ENCODE assay signal across 17 cellular contexts in genomic region chr4:124279741-124280140, GRCh38.
DNase-seq lines count a peak whose midpoint lies in the region; ATAC-seq and TF ChIP-seq lines count a peak whose summit lies in the region.
"Had no signal": no experiment of that assay in that cellular context is flagged by ENCODE, and none has a peak within 500 bp of the region (broad histone marks: within the 10 kb centered on the region; RNA-seq: fewer than 3 reads in every experiment).

No MANE protein-coding gene starts in this region.

- WGBS in smooth muscle cell (ENCODE audit: low lambda C conversion rate), result 63% methylated on average over 2 of the region's 2 CpGs

- H3K36me3 ChIP-seq in smooth muscle cell (ENCODE audit: low read depth), result no peaks in the 10 kb centered on the region
- H3K36me3 ChIP-seq in brain microvascular endothelial cell (replicated peaks), result no peaks in the 10 kb centered on the region
- H3K36me3 ChIP-seq: BLaER1 treated with 17β-estradiol and CSF1 and Interleukin-3, amounts not matched to agents 10 nM and 100 nM; breast epithelium; spleen had no signal

- H3K4me2 ChIP-seq in smooth muscle cell, result no peak overlapping the region
- H3K4me2 ChIP-seq: BLaER1 treated with 17β-estradiol and CSF1 and Interleukin-3, amounts not matched to agents 10 nM and 100 nM had no signal

- peak; percentile 32 for DNase-seq in NCI-H2171 treated with DMSO at 0.1 percent for 48 hours (lab: John Stamatoyannopoulos, UW)
- DNase-seq in NCI-H2171 (lab: John Stamatoyannopoulos, UW), result no peak
- DNase-seq in NCI-H2081 (lab: John Stamatoyannopoulos, UW), result peak; percentile 49 to 87
- peak; percentile 15 to 39 for DNase-seq in SHP77 (lab: John Stamatoyannopoulos, UW)
- DNase-seq in smooth muscle cell (lab: John Stamatoyannopoulos, UW; ENCODE audit: unreplicated experiment), result no peak
- DNase-seq in NCI-H1436 (lab: John Stamatoyannopoulos, UW), result no peak
- no peak for DNase-seq in brain microvascular endothelial cell
- DNase-seq: activated CD4-positive, CD25-positive, alpha-beta regulatory T cell treated with anti-CD3 and anti-CD28 coated beads, Interleukin-2, amount 50 U/mL, for 72 hours; DMS79; foreskin fibroblast; left colon; spleen; T-helper 9 cell had no signal

- H3K27me3 ChIP-seq in smooth muscle cell (ENCODE audit: low read depth) (no peaks in the 10 kb centered on the region), brain microvascular endothelial cell (replicated peaks) (no peaks in the 10 kb centered on the region)
- H3K27me3 ChIP-seq: BLaER1 treated with 17β-estradiol and CSF1 and Interleukin-3, amounts not matched to agents 10 nM and 100 nM; breast epithelium; spleen had no signal

- H3K4me3 ChIP-seq in smooth muscle cell (no peak overlapping the region), brain microvascular endothelial cell (ENCODE audit: low read depth, low read length) (no peak overlapping the region)
- H3K4me3 ChIP-seq: BLaER1 treated with 17β-estradiol and CSF1 and Interleukin-3, amounts not matched to agents 10 nM and 100 nM; breast epithelium; spleen had no signal

- TF ChIP-seq CTCF in smooth muscle cell (IDR thresholded peaks at IDR 0.05; ENCODE audit: borderline replicate concordance, insufficient read depth, poor library complexity, severe bottlenecking) (no peak), brain microvascular endothelial cell (IDR thresholded peaks at IDR 0.05; ENCODE audit: low read depth, low read length, missing control alignments) (no peak)

- H3K27ac ChIP-seq in smooth muscle cell (ENCODE audit: low read depth), result peak overlapping the region; percentile 50
- H3K27ac ChIP-seq in brain microvascular endothelial cell, result no peak overlapping the region
- H3K27ac ChIP-seq: BLaER1 treated with 17β-estradiol and CSF1 and Interleukin-3, amounts not matched to agents 10 nM and 100 nM; breast epithelium; spleen had no signal

- H3F3A ChIP-seq in smooth muscle cell (ENCODE audit: low read depth), result no peaks in the 10 kb centered on the region

- H4K20me1 ChIP-seq in smooth muscle cell (ENCODE audit: low read depth), result no peaks in the 10 kb centered on the region
- H4K20me1 ChIP-seq: BLaER1 treated with 17β-estradiol and CSF1 and Interleukin-3, amounts not matched to agents 10 nM and 100 nM had no signal

- peaks cover 10% of the 10 kb centered on the region for H3K4me1 ChIP-seq in smooth muscle cell (ENCODE audit: low read depth)
- H3K4me1 ChIP-seq: BLaER1 treated with 17β-estradiol and CSF1 and Interleukin-3, amounts not matched to agents 10 nM and 100 nM; breast epithelium; spleen had no signal

- no peak for ATAC-seq in GM21515 (IDR thresholded peaks at IDR 0.05; ENCODE audit: unreplicated experiment)
- ATAC-seq: activated T-helper 17 cell treated with anti-CD3 and anti-CD28 coated beads, Interleukin-2, amount 50 U/mL, for 72 hours; left colon had no signal

- H3K79me2 ChIP-seq in smooth muscle cell (ENCODE audit: low read depth), result no peaks in the 10 kb centered on the region

- H2AFZ ChIP-seq in smooth muscle cell (ENCODE audit: low read depth), result peak overlapping the region; percentile 7

- in situ Hi-C loops in brain microvascular endothelial cell (cut with HindIII; ENCODE audit: low pct_ligation_motif_present, low sequenced_read_pairs), result no loop called here

- H3K9me3 ChIP-seq in smooth muscle cell (replicated peaks; ENCODE audit: low read depth), result no peaks in the 10 kb centered on the region
- H3K9me3 ChIP-seq: BLaER1 treated with 17β-estradiol and CSF1 and Interleukin-3, amounts not matched to agents 10 nM and 100 nM; breast epithelium; spleen had no signal

- H3K9ac ChIP-seq in smooth muscle cell (ENCODE audit: low read depth), result no peak overlapping the region
- H3K9ac ChIP-seq: BLaER1 treated with 17β-estradiol and CSF1 and Interleukin-3, amounts not matched to agents 10 nM and 100 nM had no signal

Comparison
In these comparisons a context has a peak if more than half of its experiments do, and no peak if none do; other contexts are left out.
1. DNase-seq: peak in NCI-H2171 treated with DMSO at 0.1 percent for 48 hours (single experiment), NCI-H2081 (2 of 2) and SHP77 (2 of 2); none in NCI-H2171 (single experiment), smooth muscle cell (single experiment), NCI-H1436 (single experiment) and brain microvascular endothelial cell (single experiment).